In the genomic region with DNA sequence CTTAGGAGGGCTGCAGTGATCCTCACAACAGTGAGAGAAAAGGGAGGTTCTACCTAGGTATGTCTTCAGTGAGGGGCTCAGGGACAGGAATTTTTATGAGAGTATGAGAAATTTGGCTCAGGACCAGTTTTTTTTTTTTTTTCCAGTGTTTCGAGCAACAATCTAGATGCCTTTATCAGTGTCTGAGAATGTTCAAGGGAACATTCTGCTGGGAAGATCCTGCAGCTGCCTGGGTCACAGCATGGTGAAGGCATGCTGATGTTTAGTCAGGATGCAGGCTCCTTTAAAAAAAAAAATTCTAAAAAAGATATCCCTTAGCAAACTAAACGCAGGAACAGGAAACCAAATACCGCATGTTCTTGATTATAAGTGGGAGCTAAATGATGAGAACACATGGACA, we compare ENCODE assay signal across 26 cellular contexts. TPM values are rescaled to one million over a fixed set of nuclear protein-coding genes. Genes with fewer than 3 reads are reported as not detected.
DNase-seq lines count a peak whose midpoint lies in the region; ATAC-seq and TF ChIP-seq lines count a peak whose summit lies in the region.
"Had no signal": no experiment of that assay in that cellular context is flagged by ENCODE, and none has a peak within 500 bp of the region (broad histone marks: within the 10 kb centered on the region; RNA-seq: fewer than 3 reads in every experiment).

No MANE protein-coding gene starts in this region.

- peaks cover 14% of the 10 kb centered on the region for H3K36me3 Mint-ChIP-seq in activated T-helper 17 cell treated with anti-CD3 and anti-CD28 coated beads, Interleukin-2, amount 50 U/mL, for 72 hours (ENCODE audit: low read depth)
- peaks cover 16% of the 10 kb centered on the region for H3K36me3 Mint-ChIP-seq in stimulated activated effector memory CD8-positive, alpha-beta T cell treated with anti-CD3 and anti-CD28 coated beads, Interleukin-12 subunit alpha, Interleukin-12 subunit beta, amount 100 ng/mL, for 72 hours

- H3K9ac ChIP-seq in SK-N-MC (ENCODE audit: insufficient read length): no peak overlapping the region
- H3K9ac ChIP-seq in fibroblast of lung (ENCODE audit: insufficient read depth, low read length): no peak overlapping the region
- H3K9ac ChIP-seq: neural progenitor cell had no signal

- no peaks in the 10 kb centered on the region for H3K4me1 ChIP-seq in fibroblast of lung (ENCODE audit: control insufficient read depth, extremely low read depth, insufficient read depth, low read length)
- peaks cover 0 to under 1% (median 0%) of the 10 kb centered on the region in 4 donors for H3K4me1 ChIP-seq in transverse colon
- H3K4me1 ChIP-seq: esophagus muscularis mucosa, heart left ventricle, left ventricle myocardium inferior, neural progenitor cell, psoas muscle, tibial artery had no signal

- H2AFZ ChIP-seq in fibroblast of lung (ENCODE audit: low read length): no peak overlapping the region
- H2AFZ ChIP-seq: neural progenitor cell had no signal

- no peaks in the 10 kb centered on the region for H4K20me1 ChIP-seq in fibroblast of lung (ENCODE audit: control insufficient read depth, extremely low read depth, insufficient read depth, low read length)

- H3K27me3 Mint-ChIP-seq in activated T-helper 17 cell treated with anti-CD3 and anti-CD28 coated beads, Interleukin-2, amount 50 U/mL, for 72 hours: no peaks in the 10 kb centered on the region

- no peak for ATAC-seq in activated T-helper 17 cell treated with anti-CD3 and anti-CD28 coated beads, Interleukin-2, amount 50 U/mL, for 72 hours (replicated peaks)
- ATAC-seq in stimulated activated effector memory CD8-positive, alpha-beta T cell treated with anti-CD3 and anti-CD28 coated beads, Interleukin-12 subunit alpha, Interleukin-12 subunit beta, amount 100 ng/mL, for 72 hours: no peak
- ATAC-seq: activated T-cell treated with anti-CD3 and anti-CD28 coated beads, Interleukin-2, amount 50 U/mL, for 4 hours; heart left ventricle; HepG2; Panc1; psoas muscle; stimulated activated naive CD8-positive, alpha-beta T cell treated with anti-CD3 and anti-CD28 coated beads, Interleukin-15, Interleukin-2, amounts not matched to agents 100 U/mL and 50 U/mL, for 24 hours had no signal

- no peaks in the 10 kb centered on the region for H3K9me3 Mint-ChIP-seq in activated T-helper 17 cell treated with anti-CD3 and anti-CD28 coated beads, Interleukin-2, amount 50 U/mL, for 72 hours
- no peaks in the 10 kb centered on the region for H3K9me3 Mint-ChIP-seq in stimulated activated effector memory CD8-positive, alpha-beta T cell treated with anti-CD3 and anti-CD28 coated beads, Interleukin-12 subunit alpha, Interleukin-12 subunit beta, amount 100 ng/mL, for 72 hours
- H3K9me3 Mint-ChIP-seq: activated naive CD4-positive, alpha-beta T cell treated with anti-CD3 and anti-CD28 coated beads for 36 hours; activated T-cell treated with anti-CD3 and anti-CD28 coated beads, Interleukin-2, amount 50 U/mL, for 4 hours had no signal

- in situ Hi-C loops in transverse colon (cut with MboI; ENCODE audit: low pct_ligation_motif_present in 1 of 4, low pct_unique_long_range_greater_than_20kb in 1 of 4, low sequenced_read_pairs in 3 of 4): no loop called here

- WGBS in transverse colon (ENCODE audit: low coverage in 1 of 2), 2 donors: 32 to 52% methylated on average over 3 of the region's 3 CpGs

- H3K4me3 ChIP-seq in SK-N-MC (no peak overlapping the region), fibroblast of lung (replicated peaks in 1 of 4; ENCODE audit: control extremely low read depth in 1 of 4, insufficient read depth in 1 of 4, low read depth in 3 of 4, low read length in 4 of 4) (no peak overlapping the region), transverse colon (no peak overlapping the region)
- H3K4me3 ChIP-seq: esophagus muscularis mucosa, heart left ventricle, left ventricle myocardium inferior, neural progenitor cell, psoas muscle, tibial artery had no signal

- DNase-seq in ELR (ENCODE audit: low read depth) (peak; percentile 19), SK-N-MC (ENCODE audit: low read depth, low spot score) (no peak), fibroblast of lung (ENCODE audit: low read depth in 2 of 2) (peak; percentile 17 to 25), posterior vena cava (ENCODE audit: low spot score) (peak; percentile 5), NCI-H748 (lab: John Stamatoyannopoulos, UW; ENCODE audit: unreplicated experiment) (no peak), transverse colon (no peak)
- no peak for DNase-seq in stimulated activated effector memory CD8-positive, alpha-beta T cell treated with anti-CD3 and anti-CD28 coated beads, Interleukin-12 subunit alpha, Interleukin-12 subunit beta, amount 100 ng/mL, for 72 hours (ENCODE audit: low spot score in 2 of 2)
- DNase-seq: activated naive CD4-positive, alpha-beta T cell treated with anti-CD3 and anti-CD28 coated beads for 36 hours; activated T-cell treated with anti-CD3 and anti-CD28 coated beads, Interleukin-2, amount 50 U/mL, for 4 hours; DMS79 treated with DMSO at 0.1 percent for 48 hours; effector memory CD4-positive, alpha-beta T cell; HCEC 1CT; heart left ventricle; left ventricle myocardium inferior; NCI-H187; NCI-H345; psoas muscle; small intestine; stimulated activated naive CD8-positive, alpha-beta T cell treated with anti-CD3 and anti-CD28 coated beads, Interleukin-15, Interleukin-2, amounts not matched to agents 100 U/mL and 50 U/mL, for 24 hours; T1000; tibial artery had no signal

- no peak overlapping the region for H3K4me2 ChIP-seq in fibroblast of lung (ENCODE audit: extremely low read depth, insufficient read depth, low read length)
- H3K4me2 ChIP-seq: neural progenitor cell had no signal

- TF ChIP-seq POLR2A in transverse colon (IDR thresholded peaks at IDR 0.05): no peak

- intact Hi-C loops in posterior vena cava (cut with DNase I): no loop called here
- intact Hi-C loops in transverse colon (cut with DNase I; ENCODE audit: low total_unique reads): no loop called here

- no peak for TF ChIP-seq EP300 in transverse colon (IDR thresholded peaks at IDR 0.05; ENCODE audit: low read depth)

- no peaks in the 10 kb centered on the region for H3K9me3 ChIP-seq in SK-N-MC (ENCODE audit: low read depth, low read length)
- H3K9me3 ChIP-seq in fibroblast of lung (ENCODE audit: control insufficient read depth, insufficient read depth, low read depth, low read length): no peaks in the 10 kb centered on the region
- no peaks in the 10 kb centered on the region for H3K9me3 ChIP-seq in transverse colon
- H3K9me3 ChIP-seq: esophagus muscularis mucosa, heart left ventricle, left ventricle myocardium inferior, psoas muscle, tibial artery had no signal

- no peak overlapping the region for H3K27ac Mint-ChIP-seq in activated T-helper 17 cell treated with anti-CD3 and anti-CD28 coated beads, Interleukin-2, amount 50 U/mL, for 72 hours
- H3K27ac Mint-ChIP-seq in stimulated activated effector memory CD8-positive, alpha-beta T cell treated with anti-CD3 and anti-CD28 coated beads, Interleukin-12 subunit alpha, Interleukin-12 subunit beta, amount 100 ng/mL, for 72 hours: no peak overlapping the region
- H3K27ac Mint-ChIP-seq: activated naive CD4-positive, alpha-beta T cell treated with anti-CD3 and anti-CD28 coated beads for 36 hours; neural progenitor cell had no signal

- H3K36me3 ChIP-seq in SK-N-MC (ENCODE audit: insufficient read depth, low read length) (no peaks in the 10 kb centered on the region; the same call in 1 of the 2 replicates), fibroblast of lung (ENCODE audit: control insufficient read depth, insufficient read depth, low read length) (peaks cover 3% of the 10 kb centered on the region), transverse colon (no peaks in the 10 kb centered on the region)
- H3K36me3 ChIP-seq: neural progenitor cell had no signal

- no peak for TF ChIP-seq CTCF in fibroblast of lung (conservative IDR thresholded peaks at IDR 0.05 in 1 of 2, IDR thresholded peaks at IDR 0.05 in 1 of 2; ENCODE audit: low read depth in 1 of 2, low read length in 2 of 2)
- no peak for TF ChIP-seq CTCF in transverse colon (IDR thresholded peaks at IDR 0.05)

- H3K4me1 Mint-ChIP-seq in activated T-helper 17 cell treated with anti-CD3 and anti-CD28 coated beads, Interleukin-2, amount 50 U/mL, for 72 hours: no peaks in the 10 kb centered on the region
- H3K4me1 Mint-ChIP-seq in stimulated activated effector memory CD8-positive, alpha-beta T cell treated with anti-CD3 and anti-CD28 coated beads, Interleukin-12 subunit alpha, Interleukin-12 subunit beta, amount 100 ng/mL, for 72 hours: no peaks in the 10 kb centered on the region
- H3K4me1 Mint-ChIP-seq: neural progenitor cell had no signal

- no peak overlapping the region for H3K4me3 Mint-ChIP-seq in activated T-helper 17 cell treated with anti-CD3 and anti-CD28 coated beads, Interleukin-2, amount 50 U/mL, for 72 hours
- H3K4me3 Mint-ChIP-seq in stimulated activated effector memory CD8-positive, alpha-beta T cell treated with anti-CD3 and anti-CD28 coated beads, Interleukin-12 subunit alpha, Interleukin-12 subunit beta, amount 100 ng/mL, for 72 hours: no peak overlapping the region
- H3K4me3 Mint-ChIP-seq: activated naive CD4-positive, alpha-beta T cell treated with anti-CD3 and anti-CD28 coated beads for 36 hours; activated T-cell treated with anti-CD3 and anti-CD28 coated beads, Interleukin-2, amount 50 U/mL, for 4 hours; neural progenitor cell had no signal

- H3K79me2 ChIP-seq in fibroblast of lung (ENCODE audit: control insufficient read depth, insufficient read depth, low read length): no peaks in the 10 kb centered on the region

- H3K27me3 ChIP-seq in fibroblast of lung (ENCODE audit: control insufficient read depth, insufficient read depth, low read length) (no peaks in the 10 kb centered on the region), transverse colon (no peaks in the 10 kb centered on the region)
- H3K27me3 ChIP-seq: esophagus muscularis mucosa, heart left ventricle, neural progenitor cell, tibial artery had no signal

- H3K27ac ChIP-seq in SK-N-MC (0 out of 2 replicates have a peak overlapping the region, but pooled peaks have one; percentile 54), fibroblast of lung (ENCODE audit: insufficient read depth, low read length) (no peak overlapping the region), transverse colon (no peak overlapping the region)
- H3K27ac ChIP-seq: esophagus muscularis mucosa, heart left ventricle, left ventricle myocardium inferior, neural progenitor cell, psoas muscle, tibial artery had no signal

RNA-seq across cellular contexts. Expression of a gene that starts 31.0 kb away (rescaled TPM):
- total RNA-seq in fibroblast of lung (80.9 and 118 TPM in 2 replicates), posterior vena cava (100 to 1,000 TPM; 175 to 223 TPM), transverse colon (100 to 1,000 TPM in 2 of 4 donors, 10 to 100 TPM in 2; 32.4 to 123 (median 95.8) TPM)
- polyA plus RNA-seq in fibroblast of lung: 146 and 172 TPM in 2 replicates
- polyA plus RNA-seq in fibroblast of lung (2012): 123 and 142 TPM in 2 replicates
- 6.3 and 6.8 TPM in 2 replicates for polyA minus RNA-seq in fibroblast of lung (ENCODE audit: low replicate concordance)
- total RNA-seq in activated T-helper 17 cell treated with anti-CD3 and anti-CD28 coated beads, Interleukin-2, amount 50 U/mL, for 72 hours: 10 to 100 TPM; 35.7 to 60.6 TPM

RNA-seq across cellular contexts. Expression of a gene that starts 32.2 kb away (rescaled TPM):
- 22.6 and 25.1 TPM in 2 replicates for total RNA-seq in fibroblast of lung
- polyA plus RNA-seq in fibroblast of lung: 16.7 and 17.6 TPM in 2 replicates
- 11.1 and 12.3 TPM in 2 replicates for polyA plus RNA-seq in fibroblast of lung (2012)
- 12.7 and 17.8 TPM in 2 replicates for polyA minus RNA-seq in fibroblast of lung (ENCODE audit: low replicate concordance)
- 10 to 100 TPM in 1 of 2 donors, 1 to 10 TPM in 1; 9.4 to 11.5 TPM for total RNA-seq in posterior vena cava
- total RNA-seq in activated T-helper 17 cell treated with anti-CD3 and anti-CD28 coated beads, Interleukin-2, amount 50 U/mL, for 72 hours: 10 to 100 TPM; 11.1 to 16.2 TPM
- 10 to 100 TPM; 24.3 to 87.8 (median 27.5) TPM for total RNA-seq in transverse colon

RNA-seq across cellular contexts. Expression of a gene that starts 43.4 kb away (rescaled TPM):
- total RNA-seq in fibroblast of lung: 59.6 and 65.7 TPM in 2 replicates
- 162 and 220 TPM in 2 replicates for polyA plus RNA-seq in fibroblast of lung
- polyA plus RNA-seq in fibroblast of lung (2012): 63.8 and 66.0 TPM in 2 replicates
- polyA minus RNA-seq in fibroblast of lung (ENCODE audit: low replicate concordance): 383 and 532 TPM in 2 replicates
- 10 to 100 TPM; 74.2 to 82.1 TPM for total RNA-seq in posterior vena cava
- 10 to 100 TPM; 67.4 to 85.7 TPM for total RNA-seq in activated T-helper 17 cell treated with anti-CD3 and anti-CD28 coated beads, Interleukin-2, amount 50 U/mL, for 72 hours
- total RNA-seq in transverse colon: 100 to 1,000 TPM in 3 of 4 donors, 10 to 100 TPM in 1; 95.9 to 595 (median 166) TPM

Comparison
In these comparisons a context has a peak if more than half of its experiments do, and no peak if none do; other contexts are left out.
1. DNase-seq: peak in ELR (single experiment), fibroblast of lung (2 of 2) and posterior vena cava (single experiment); none in SK-N-MC (single experiment), NCI-H748 (single experiment), stimulated activated effector memory CD8-positive, alpha-beta T cell treated with anti-CD3 and anti-CD28 coated beads, Interleukin-12 subunit alpha, Interleukin-12 subunit beta, amount 100 ng/mL, for 72 hours (0 of 2) and transverse colon (single experiment).